In the genomic region with DNA sequence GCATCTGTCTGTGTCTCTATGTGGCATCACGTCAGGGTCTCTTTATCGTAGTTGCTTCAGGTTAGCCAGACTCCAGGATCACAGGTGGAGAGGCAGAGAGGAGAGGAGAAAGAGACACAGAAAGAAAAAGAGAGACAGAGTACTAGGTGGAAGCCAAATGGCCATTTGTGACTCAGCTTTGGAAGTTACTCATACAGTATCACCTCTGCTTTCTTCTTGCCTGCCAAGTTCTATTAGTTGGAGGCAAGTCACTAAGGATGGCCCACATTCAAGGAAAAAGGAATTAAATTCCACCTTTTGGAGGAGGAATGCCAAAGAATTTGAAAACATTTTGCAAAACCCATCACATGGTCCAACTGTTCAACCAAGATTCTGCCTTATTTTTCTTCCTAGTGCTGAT, we compare ENCODE assay signal across 26 cellular contexts.
"Had no signal": no experiment of that assay in that cellular context is flagged by ENCODE, and none has a peak within 500 bp of the region (broad histone marks: within the 10 kb centered on the region; RNA-seq: fewer than 3 reads in every experiment).

No MANE protein-coding gene starts in this region.

- H2AFZ ChIP-seq: hepatocyte, parathyroid adenoma had no signal

- H3K27ac Mint-ChIP-seq: nephron; stimulated activated effector memory CD8-positive, alpha-beta T cell treated with anti-CD3 and anti-CD28 coated beads, Interleukin-12 subunit alpha, Interleukin-12 subunit beta, amount 100 ng/mL, for 72 hours; stimulated activated naive CD8-positive, alpha-beta T cell treated with anti-CD3 and anti-CD28 coated beads, Interleukin-15, Interleukin-2, amounts not matched to agents 100 ng/mL and 50 ng/mL, for 24 hours had no signal

- H3K4me3 Mint-ChIP-seq: naive B cell; nephron; stimulated activated effector memory CD8-positive, alpha-beta T cell treated with anti-CD3 and anti-CD28 coated beads, Interleukin-12 subunit alpha, Interleukin-12 subunit beta, amount 100 ng/mL, for 72 hours; stimulated activated naive CD8-positive, alpha-beta T cell treated with anti-CD3 and anti-CD28 coated beads, Interleukin-15, Interleukin-2, amounts not matched to agents 100 ng/mL and 50 ng/mL, for 24 hours had no signal

- H3K4me1 ChIP-seq: esophagus muscularis mucosa, parathyroid adenoma, prostate gland, upper lobe of left lung, uterus had no signal

- H3K9me3 ChIP-seq: esophagus muscularis mucosa, prostate gland, right lobe of liver, tibial artery, upper lobe of left lung, uterus had no signal

- FAIRE-seq: kidney had no signal

- H3K36me3 Mint-ChIP-seq: naive B cell; stimulated activated effector memory CD8-positive, alpha-beta T cell treated with anti-CD3 and anti-CD28 coated beads, Interleukin-12 subunit alpha, Interleukin-12 subunit beta, amount 100 ng/mL, for 72 hours had no signal

- H3K79me2 ChIP-seq: hepatocyte, parathyroid adenoma had no signal

- H3K4me2 ChIP-seq: hepatocyte had no signal

- H3K27me3 ChIP-seq: dorsolateral prefrontal cortex, esophagus muscularis mucosa, hepatocyte, right lobe of liver, tibial artery, upper lobe of left lung, uterus had no signal

- H3K4me3 ChIP-seq: dorsolateral prefrontal cortex, esophagus muscularis mucosa, hepatocyte, lung, prostate gland, right lobe of liver, tibial artery, upper lobe of left lung, uterus had no signal

- DNase-seq: cortex of kidney; dorsolateral prefrontal cortex; effector CD8-positive, alpha-beta T cell; foreskin melanocyte; head of caudate nucleus; kidney; left colon; left ventricle myocardium superior; mesendoderm; naive B cell; occipital lobe; retina; right lobe of liver; stimulated activated CD4-positive, alpha-beta T cell treated with anti-CD3 and anti-CD28 coated beads, Interleukin-4, amount 100 ng/mL, for 1 hour; stimulated activated CD8-positive, alpha-beta memory T cell treated with anti-CD3 and anti-CD28 coated beads, Interleukin-4, amount 100 ng/mL, for 48 hours; tibial artery; upper lobe of left lung; uterus had no signal

- H3K4me1 Mint-ChIP-seq: stimulated activated effector memory CD8-positive, alpha-beta T cell treated with anti-CD3 and anti-CD28 coated beads, Interleukin-12 subunit alpha, Interleukin-12 subunit beta, amount 100 ng/mL, for 72 hours had no signal

- H3K36me3 ChIP-seq: esophagus muscularis mucosa, prostate gland, right lobe of liver, tibial artery, upper lobe of left lung, uterus had no signal

- H3K27me3 Mint-ChIP-seq: naive B cell; stimulated activated naive CD8-positive, alpha-beta T cell treated with anti-CD3 and anti-CD28 coated beads, Interleukin-15, Interleukin-2, amounts not matched to agents 100 ng/mL and 50 ng/mL, for 24 hours had no signal

- H3K27ac ChIP-seq: dorsolateral prefrontal cortex, esophagus muscularis mucosa, hepatocyte, parathyroid adenoma, prostate gland, right lobe of liver, upper lobe of left lung, uterus had no signal

- H3K9me3 Mint-ChIP-seq: naive B cell, nephron had no signal

- H3K9ac ChIP-seq: parathyroid adenoma had no signal

- ATAC-seq: left colon; left ventricle myocardium superior; right lobe of liver; stimulated activated effector memory CD8-positive, alpha-beta T cell treated with anti-CD3 and anti-CD28 coated beads, Interleukin-12 subunit alpha, Interleukin-12 subunit beta, amount 100 ng/mL, for 72 hours had no signal
